ENCODE assay signal across 10 cellular contexts in genomic region chr10:6218692-6219493, GRCh38. TPM values are rescaled to one million over a fixed set of nuclear protein-coding genes. Genes with fewer than 3 reads are reported as not detected.
DNase-seq lines count a peak whose midpoint lies in the region.
"Had no signal": no experiment of that assay in that cellular context is flagged by ENCODE, and none has a peak within 500 bp of the region (broad histone marks: within the 10 kb centered on the region; RNA-seq: fewer than 3 reads in every experiment).

No MANE protein-coding gene starts in this region.

- H3K27ac ChIP-seq in ectodermal cell (ENCODE audit: insufficient read depth, low read depth, low read length, poor library complexity, severe bottlenecking) (peak overlapping the region; percentile 26), trophoblast cell (ENCODE audit: low read depth, low read length) (peak overlapping the region; percentile 62)

- H3K4me3 ChIP-seq in ectodermal cell (ENCODE audit: insufficient read depth, low read depth, low read length) (no peak overlapping the region), trophoblast cell (ENCODE audit: low read depth, low read length) (no peak overlapping the region)

- peaks cover 57% of the 10 kb centered on the region for H3K36me3 ChIP-seq in ectodermal cell (ENCODE audit: control insufficient read depth, insufficient read depth, low read length)
- H3K36me3 ChIP-seq in trophoblast cell (ENCODE audit: control insufficient read depth in 1 of 2, insufficient read depth in 2 of 2, low read length in 2 of 2), result peaks cover 84 to 88% of the 10 kb centered on the region in 2 experiments

- peak overlapping the region; percentile 8 for H3K14ac ChIP-seq in trophoblast cell (ENCODE audit: low read length)

- H4K8ac ChIP-seq in trophoblast cell (ENCODE audit: low read depth, low read length), result peak overlapping the region; percentile 50

- no peak overlapping the region for H3K4me2 ChIP-seq in trophoblast cell (ENCODE audit: low read length)

- no peak overlapping the region for H4K12ac ChIP-seq in trophoblast cell (ENCODE audit: low read depth, low read length)

- peaks cover 31% of the 10 kb centered on the region for H3K79me1 ChIP-seq in trophoblast cell (ENCODE audit: low read length)

- H2BK120ac ChIP-seq in trophoblast cell (ENCODE audit: insufficient read depth, low read length, poor library complexity), result peak overlapping the region; percentile 10

- peak overlapping the region; percentile 6 for H2BK5ac ChIP-seq in trophoblast cell (ENCODE audit: low read depth, low read length, poor library complexity)

- WGBS in ectodermal cell, 2 experiments, result 88 to 90% methylated on average over 24 of the region's 24 CpGs
- WGBS in trophoblast cell (ENCODE audit: extremely low coverage, insufficient coverage, insufficient read length), result no CpG with 5 or more reads among the region's 24 CpGs

- peak overlapping the region; percentile 37 for H4K91ac ChIP-seq in trophoblast cell (ENCODE audit: low read depth, low read length)

- DNase-seq in COLO829 (ENCODE audit: low spot score), result peak; percentile 83
- DNase-seq in NCI-H82 treated with DMSO at 0.1 percent for 48 hours (lab: John Stamatoyannopoulos, UW; ENCODE audit: unreplicated experiment), result peak; percentile 95
- DNase-seq in trophoblast cell, result peak; percentile 79 to 91
- DNase-seq in NCI-H1436 (lab: John Stamatoyannopoulos, UW), result no peak
- DNase-seq in UCSD-AML1 (lab: John Stamatoyannopoulos, UW; ENCODE audit: unreplicated experiment), result no peak
- no peak for DNase-seq in NCI-H2107 (lab: John Stamatoyannopoulos, UW)
- no peak for DNase-seq in NOMO-1 treated with DMSO at 0.1 percent for 48 hours (lab: John Stamatoyannopoulos, UW; ENCODE audit: unreplicated experiment)
- DNase-seq: DMS53; naive thymus-derived CD8-positive, alpha-beta T cell had no signal

- no peak overlapping the region for H3K9ac ChIP-seq in trophoblast cell (ENCODE audit: low read length)

- peaks cover 13% of the 10 kb centered on the region for H3K79me2 ChIP-seq in trophoblast cell (ENCODE audit: control insufficient read depth, insufficient read depth, low read length, poor library complexity)

- H3K23ac ChIP-seq in trophoblast cell (ENCODE audit: low read length), result no peak overlapping the region

- no peaks in the 10 kb centered on the region for H3K27me3 ChIP-seq in ectodermal cell (ENCODE audit: control insufficient read depth, insufficient read depth, low read length, poor library complexity, severe bottlenecking)
- H3K27me3 ChIP-seq in trophoblast cell (ENCODE audit: insufficient read depth, low read length), result no peaks in the 10 kb centered on the region

- H2BK12ac ChIP-seq in trophoblast cell (ENCODE audit: low read length), result peak overlapping the region; percentile 31

- H3K9me3 ChIP-seq in ectodermal cell (ENCODE audit: control insufficient read depth, low read length), result no peaks in the 10 kb centered on the region
- H3K9me3 ChIP-seq in trophoblast cell (ENCODE audit: insufficient read depth, low read depth, low read length), result peaks cover 16% of the 10 kb centered on the region

- H3K4ac ChIP-seq in trophoblast cell (ENCODE audit: low read depth, low read length), result no peak overlapping the region

- no peak overlapping the region for H3K18ac ChIP-seq in trophoblast cell (ENCODE audit: low read length)

- H3K4me1 ChIP-seq in ectodermal cell (ENCODE audit: control insufficient read depth, insufficient read depth, low read length), result no peaks in the 10 kb centered on the region
- H3K4me1 ChIP-seq in trophoblast cell (ENCODE audit: control insufficient read depth in 1 of 2, insufficient read depth in 2 of 2, low read length in 2 of 2), result peaks cover 31 to 39% of the 10 kb centered on the region in 2 experiments

- no peak overlapping the region for H2AK5ac ChIP-seq in trophoblast cell (ENCODE audit: low read length)

- no peak overlapping the region for H2AFZ ChIP-seq in trophoblast cell (ENCODE audit: insufficient read depth, low read length, poor library complexity)

RNA-seq across cellular contexts. Expression of gene PFKFB3, which starts 16.2 kb away (rescaled TPM):
- 26.3 TPM for polyA plus RNA-seq in ectodermal cell (2013, experiment 1 of 4)
- polyA plus RNA-seq in ectodermal cell (2013, experiment 2 of 4), result 33.7 TPM
- 19.5 TPM for polyA plus RNA-seq in ectodermal cell (2013, experiment 3 of 4)
- 21.0 TPM for polyA plus RNA-seq in ectodermal cell (2013, experiment 4 of 4)
- polyA plus RNA-seq in trophoblast cell (2013), result 45.0 and 46.4 TPM in 2 replicates

Comparison
In these comparisons a context has a peak if more than half of its experiments do, and no peak if none do; other contexts are left out.
1. DNase-seq: peak in COLO829 (single experiment), NCI-H82 treated with DMSO at 0.1 percent for 48 hours (single experiment) and trophoblast cell (2 of 2); none in NCI-H1436 (single experiment), UCSD-AML1 (single experiment), NCI-H2107 (single experiment) and NOMO-1 treated with DMSO at 0.1 percent for 48 hours (single experiment).